In genomic region chr5:10411336-10411735, GRCh38 we compare ENCODE assay signal across 7 cellular contexts.
"Had no signal": no experiment of that assay in that cellular context is flagged by ENCODE, and none has a peak within 500 bp of the region (broad histone marks: within the 10 kb centered on the region; RNA-seq: fewer than 3 reads in every experiment).

No MANE protein-coding gene starts in this region.

- H3K9me3 Mint-ChIP-seq: HFFc6, IgD-negative memory B cell had no signal

- H3K4me3 Mint-ChIP-seq: HFFc6, IgD-negative memory B cell had no signal

- H3K27me3 Mint-ChIP-seq: IgD-negative memory B cell had no signal

- DNase-seq: GM23248, GOT3, H7, HFFc6 had no signal

- ATAC-seq: HCT116, HepG2 had no signal

- H3K27ac Mint-ChIP-seq: HFFc6, IgD-negative memory B cell had no signal
